11 cellular contexts compared by ENCODE assay signal in the genomic region with DNA sequence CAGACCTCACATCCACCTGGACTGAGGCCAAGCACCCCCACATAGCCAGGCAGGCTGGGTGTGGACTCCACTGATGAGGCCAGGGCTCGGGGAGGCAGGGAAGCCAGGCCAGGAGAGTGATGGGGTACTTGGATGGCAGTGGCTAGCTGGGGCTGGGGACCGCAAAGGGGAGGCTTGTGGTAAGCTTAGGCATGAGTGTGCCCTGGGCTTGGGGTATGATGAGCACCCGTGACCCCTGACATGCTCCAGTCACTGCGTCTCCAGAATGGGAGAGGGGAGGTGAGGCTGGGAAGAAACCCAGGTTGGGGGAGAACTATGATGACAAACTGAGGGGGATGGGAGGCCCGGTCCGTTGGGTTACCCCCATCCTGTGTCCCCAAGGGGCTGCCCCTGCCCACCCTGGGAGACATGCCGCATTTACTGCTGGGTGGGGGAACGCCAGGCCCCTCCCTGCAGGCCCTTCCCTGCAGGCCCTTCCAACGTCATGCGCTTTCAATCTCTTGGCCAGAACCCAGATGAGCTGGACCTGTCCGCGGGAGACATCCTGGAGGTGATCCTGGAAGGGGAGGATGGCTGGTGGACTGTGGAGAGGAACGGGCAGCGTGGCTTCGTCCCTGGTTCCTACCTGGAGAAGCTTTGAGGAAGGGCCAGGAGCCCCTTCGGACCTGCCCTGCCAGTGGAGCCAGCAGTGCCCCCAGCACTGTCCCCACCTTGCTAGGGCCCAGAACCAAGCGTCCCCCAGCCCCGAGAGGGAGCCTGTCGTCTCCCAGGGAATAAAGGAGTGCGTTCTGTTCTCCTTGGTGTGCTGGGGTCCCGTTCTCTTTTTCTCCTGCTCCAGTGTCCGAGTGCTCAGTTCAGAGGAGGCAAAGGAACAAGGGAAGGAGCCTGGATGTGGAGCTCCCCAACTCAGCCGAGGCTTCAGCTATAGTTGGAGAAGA. TPM values are rescaled to one million over a fixed set of nuclear protein-coding genes. Genes with fewer than 3 reads are reported as not detected.
DNase-seq lines count a peak whose midpoint lies in the region; ATAC-seq and TF ChIP-seq lines count a peak whose summit lies in the region.
"Had no signal": no experiment of that assay in that cellular context is flagged by ENCODE, and none has a peak within 500 bp of the region (broad histone marks: within the 10 kb centered on the region; RNA-seq: fewer than 3 reads in every experiment).

No MANE protein-coding gene starts in this region.

- DNase-seq in CD4-positive, CD25-positive, alpha-beta regulatory T cell: no peak
- peak; percentile 67 for DNase-seq in coronary artery (ENCODE audit: low spot score)
- DNase-seq in nephron progenitor cell: no peak
- no peak for DNase-seq in activated effector memory CD4-positive, alpha-beta T cell treated with anti-CD3 and anti-CD28 coated beads, Interleukin-2, amount 50 U/mL, for 16 hours
- no peak for DNase-seq in midbrain (lab: John Stamatoyannopoulos, UW)
- DNase-seq in kidney tubule cell (ENCODE audit: low spot score): no peak
- DNase-seq: stimulated activated naive CD4-positive, alpha-beta T cell had no signal

- H3K9me3 Mint-ChIP-seq in CD4-positive, CD25-positive, alpha-beta regulatory T cell: peaks cover 0 to 14% (median 0%) of the 10 kb centered on the region in 7 donors
- H3K9me3 Mint-ChIP-seq in nephron progenitor cell: peaks cover 20% of the 10 kb centered on the region

- no peak for TF ChIP-seq CTCF in coronary artery (IDR thresholded peaks at IDR 0.05)
- TF ChIP-seq CTCF in nephron progenitor cell (IDR thresholded peaks at IDR 0.05): no peak

- peaks cover 30% of the 10 kb centered on the region for H3K36me3 ChIP-seq in CD4-positive, CD25-positive, alpha-beta regulatory T cell (ENCODE audit: control insufficient read depth, insufficient read depth, low read length)

- no peaks in the 10 kb centered on the region for H3K4me1 ChIP-seq in CD4-positive, CD25-positive, alpha-beta regulatory T cell (ENCODE audit: control insufficient read depth, insufficient read depth, low read length, poor library complexity, severe bottlenecking)

- H3K27ac Mint-ChIP-seq in CD4-positive, CD25-positive, alpha-beta regulatory T cell: peak overlapping the region; percentile 36 to 71 (median 56)
- H3K27ac Mint-ChIP-seq in nephron progenitor cell: peak overlapping the region; percentile 89

- H3K4me3 Mint-ChIP-seq in CD4-positive, CD25-positive, alpha-beta regulatory T cell: peak overlapping the region in 1 of 4 donors; percentile 27
- H3K4me3 Mint-ChIP-seq in nephron progenitor cell: no peak overlapping the region

- H3K27me3 ChIP-seq in CD4-positive, CD25-positive, alpha-beta regulatory T cell (ENCODE audit: control insufficient read depth, insufficient read depth, low read length): no peaks in the 10 kb centered on the region

- H3K36me3 Mint-ChIP-seq in CD4-positive, CD25-positive, alpha-beta regulatory T cell: peaks cover 15% of the 10 kb centered on the region
- H3K36me3 Mint-ChIP-seq in nephron progenitor cell (ENCODE audit: low read depth): peaks cover 33% of the 10 kb centered on the region

- no peaks in the 10 kb centered on the region for H3K27me3 Mint-ChIP-seq in CD4-positive, CD25-positive, alpha-beta regulatory T cell
- H3K27me3 Mint-ChIP-seq in nephron progenitor cell (ENCODE audit: low read depth, poor library complexity): no peaks in the 10 kb centered on the region

- no peak for ATAC-seq in CD4-positive, CD25-positive, alpha-beta regulatory T cell (ENCODE audit: low read depth in 2 of 2)
- ATAC-seq in HG03135 (IDR thresholded peaks at IDR 0.05; ENCODE audit: unreplicated experiment): no peak
- ATAC-seq: HCT116 had no signal

- H3K9me3 ChIP-seq in CD4-positive, CD25-positive, alpha-beta regulatory T cell (ENCODE audit: control insufficient read depth in 2 of 2, low read length in 2 of 2): no peaks in the 10 kb centered on the region

- TF ChIP-seq POLR2A in GM19193 (IDR thresholded peaks at IDR 0.05; ENCODE audit: extremely low read depth, insufficient read depth, insufficient read length): peak; percentile 17

- no peak overlapping the region for H3K4me3 ChIP-seq in CD4-positive, CD25-positive, alpha-beta regulatory T cell (ENCODE audit: low read depth, low read length)
- no peak overlapping the region for H3K4me3 ChIP-seq in coronary artery
- H3K4me3 ChIP-seq: skin epidermis had no signal

- H3K27ac ChIP-seq in CD4-positive, CD25-positive, alpha-beta regulatory T cell (ENCODE audit: insufficient read depth, low read length, poor library complexity, severe bottlenecking): no peak overlapping the region
- no peak overlapping the region for H3K27ac ChIP-seq in coronary artery

- peaks cover 0 to 5% (median 3%) of the 10 kb centered on the region in 4 donors for H3K4me1 Mint-ChIP-seq in CD4-positive, CD25-positive, alpha-beta regulatory T cell
- H3K4me1 Mint-ChIP-seq in nephron progenitor cell: peaks cover 12% of the 10 kb centered on the region

RNA-seq across cellular contexts. Expression of a gene that starts 34.1 kb away (rescaled TPM):
- total RNA-seq in CD4-positive, CD25-positive, alpha-beta regulatory T cell: 5.4 TPM
- 10 to 100 TPM; 19.2 to 31.0 (median 27.2) TPM for polyA plus RNA-seq in CD4-positive, CD25-positive, alpha-beta regulatory T cell

RNA-seq across cellular contexts. Expression of a gene that starts 41.9 kb away (rescaled TPM):
- total RNA-seq in CD4-positive, CD25-positive, alpha-beta regulatory T cell: 169 TPM
- polyA plus RNA-seq in CD4-positive, CD25-positive, alpha-beta regulatory T cell: 10 to 100 TPM; 41.3 to 69.2 (median 45.7) TPM
